8 cellular contexts compared by ENCODE assay signal in genomic region chr16:1983053-1983543, GRCh38. TPM values are rescaled to one million over a fixed set of nuclear protein-coding genes. Genes with fewer than 3 reads are reported as not detected.
DNase-seq lines count a peak whose midpoint lies in the region; ATAC-seq and TF ChIP-seq lines count a peak whose summit lies in the region.

No MANE protein-coding gene starts in this region.

- 38% methylated on average over 18 of the region's 18 CpGs for WGBS in liver
- 19 to 29% methylated on average over 16 to 18 of the region's 18 CpGs for WGBS in testis, 2 donors

- TF ChIP-seq POLR2A in testis (IDR thresholded peaks at IDR 0.05) = no peak

- no peak for ATAC-seq in activated naive CD8-positive, alpha-beta T cell treated with anti-CD3 and anti-CD28 coated beads, Interleukin-2, amount 50 U/mL, for 24 hours
- ATAC-seq in mucosa of descending colon = no peak

- no peaks in the 10 kb centered on the region for H3K9me3 Mint-ChIP-seq in activated CD4-positive, alpha-beta T cell treated with anti-CD3 and anti-CD28 coated beads, Interleukin-2, amount 10 ng/mL, durations not matched to agents 24 days and 14 days
- no peaks in the 10 kb centered on the region for H3K9me3 Mint-ChIP-seq in activated naive CD8-positive, alpha-beta T cell treated with anti-CD3 and anti-CD28 coated beads, Interleukin-2, amount 50 U/mL, for 24 hours

- no peaks in the 10 kb centered on the region for H3K9me3 ChIP-seq in liver (ENCODE audit: control insufficient read depth in 4 of 4, low read length in 3 of 4)
- H3K9me3 ChIP-seq in testis = no peaks in the 10 kb centered on the region
- no peaks in the 10 kb centered on the region for H3K9me3 ChIP-seq in mucosa of descending colon

- H3K36me3 ChIP-seq in liver (ENCODE audit: control insufficient read depth in 4 of 4, insufficient read depth in 3 of 4, low read depth in 1 of 4, low read length in 3 of 4) (peaks cover 0 to 21% (median under 1%) of the 10 kb centered on the region in 4 donors), testis (ENCODE audit: low read depth, missing control alignments) (no peaks in the 10 kb centered on the region), mucosa of descending colon (ENCODE audit: low read depth) (no peaks in the 10 kb centered on the region)

- peaks cover 25% of the 10 kb centered on the region for H3K27me3 Mint-ChIP-seq in activated CD4-positive, alpha-beta T cell treated with anti-CD3 and anti-CD28 coated beads, Interleukin-2, amount 10 ng/mL, durations not matched to agents 24 days and 14 days
- H3K27me3 Mint-ChIP-seq in activated naive CD8-positive, alpha-beta T cell treated with anti-CD3 and anti-CD28 coated beads, Interleukin-2, amount 50 U/mL, for 24 hours = peaks cover 31% of the 10 kb centered on the region

- intact Hi-C loops in activated CD4-positive, alpha-beta T cell treated with anti-CD3 and anti-CD28 coated beads, Interleukin-2, amount 10 ng/mL, durations not matched to agents 24 days and 14 days (cut with micrococcal nuclease) = no loop called here
- intact Hi-C loops in testis (cut with DNase I; ENCODE audit: low total_unique reads) (no loop called here), mucosa of descending colon (cut with DNase I, micrococcal nuclease) (no loop called here)

- H3K4me1 ChIP-seq in liver (ENCODE audit: control insufficient read depth in 4 of 4, insufficient read depth in 4 of 4, low read length in 3 of 4) (peaks cover 5 to 31% (median 17%) of the 10 kb centered on the region in 4 donors), testis (peaks cover 15% of the 10 kb centered on the region), mucosa of descending colon (ENCODE audit: low read depth) (peaks cover 56% of the 10 kb centered on the region)

- peak overlapping the region; percentile 54 for H3K27ac Mint-ChIP-seq in activated CD4-positive, alpha-beta T cell treated with anti-CD3 and anti-CD28 coated beads, Interleukin-2, amount 10 ng/mL, durations not matched to agents 24 days and 14 days
- no peak overlapping the region for H3K27ac Mint-ChIP-seq in activated naive CD8-positive, alpha-beta T cell treated with anti-CD3 and anti-CD28 coated beads, Interleukin-2, amount 50 U/mL, for 24 hours

- no peak overlapping the region for H3K9ac ChIP-seq in liver (ENCODE audit: low read depth in 1 of 2, low read length in 2 of 2)

- peaks cover 19% of the 10 kb centered on the region for H3K36me3 Mint-ChIP-seq in activated CD4-positive, alpha-beta T cell treated with anti-CD3 and anti-CD28 coated beads, Interleukin-2, amount 10 ng/mL, durations not matched to agents 24 days and 14 days (ENCODE audit: low read depth)
- no peaks in the 10 kb centered on the region for H3K36me3 Mint-ChIP-seq in activated naive CD8-positive, alpha-beta T cell treated with anti-CD3 and anti-CD28 coated beads, Interleukin-2, amount 50 U/mL, for 24 hours (ENCODE audit: low read depth)

- no peak for DNase-seq in activated CD4-positive, alpha-beta T cell treated with anti-CD3 and anti-CD28 coated beads, Interleukin-2, amount 10 ng/mL, durations not matched to agents 24 days and 14 days
- no peak for DNase-seq in activated CD4-positive, alpha-beta T cell treated with anti-CD3 and anti-CD28 coated beads, Interleukin-2, amount 50 U/mL, for 4 hours
- no peak for DNase-seq in activated naive CD8-positive, alpha-beta T cell treated with anti-CD3 and anti-CD28 coated beads, Interleukin-2, amount 50 U/mL, for 24 hours
- DNase-seq in testis (no peak), NCI-H69 (lab: John Stamatoyannopoulos, UW) (no peak), AG08396 (ENCODE audit: low spot score) (no peak), mucosa of descending colon (no peak)

- TF ChIP-seq RAD21 in liver (IDR thresholded peaks at IDR 0.05) = no peak

- peak overlapping the region in 2 of 3 donors; percentile 39 to 90 for H3K4me3 ChIP-seq in liver (ENCODE audit: low read depth in 1 of 3, low read length in 3 of 3)
- peak overlapping the region; percentile 77 to 79 for H3K4me3 ChIP-seq in testis
- no peak overlapping the region for H3K4me3 ChIP-seq in mucosa of descending colon

- no peak for TF ChIP-seq CTCF in liver (IDR thresholded peaks at IDR 0.05; ENCODE audit: low read depth, low read length, missing input control)
- no peak for TF ChIP-seq CTCF in testis (IDR thresholded peaks at IDR 0.05)
- no peak for TF ChIP-seq CTCF in mucosa of descending colon (IDR thresholded peaks at IDR 0.05)

- H3K4me1 Mint-ChIP-seq in activated CD4-positive, alpha-beta T cell treated with anti-CD3 and anti-CD28 coated beads, Interleukin-2, amount 10 ng/mL, durations not matched to agents 24 days and 14 days = peaks cover 6% of the 10 kb centered on the region
- peaks cover 17% of the 10 kb centered on the region for H3K4me1 Mint-ChIP-seq in activated naive CD8-positive, alpha-beta T cell treated with anti-CD3 and anti-CD28 coated beads, Interleukin-2, amount 50 U/mL, for 24 hours

- no peaks in the 10 kb centered on the region for H3K27me3 ChIP-seq in liver (ENCODE audit: control insufficient read depth in 4 of 4, insufficient read depth in 4 of 4, low read length in 3 of 4)
- H3K27me3 ChIP-seq in testis = no peaks in the 10 kb centered on the region

- H3K4me3 Mint-ChIP-seq in activated CD4-positive, alpha-beta T cell treated with anti-CD3 and anti-CD28 coated beads, Interleukin-2, amount 10 ng/mL, durations not matched to agents 24 days and 14 days = peak overlapping the region; percentile 87
- H3K4me3 Mint-ChIP-seq in activated naive CD8-positive, alpha-beta T cell treated with anti-CD3 and anti-CD28 coated beads, Interleukin-2, amount 50 U/mL, for 24 hours = peak overlapping the region; percentile 65

- peak overlapping the region; percentile 83 to 87 for H3K27ac ChIP-seq in liver (ENCODE audit: low read depth in 1 of 2, low read length in 2 of 2)
- peak overlapping the region in 1 of 2 donors; percentile 64 for H3K27ac ChIP-seq in testis

TF ChIP-seq in liver, 16 proteins besides CTCF, POLR2A, EP300 and RAD21 (continues in another document):
- TF ChIP-seq REST (IDR thresholded peaks at IDR 0.05) (no peak), ATF3 (IDR thresholded peaks at IDR 0.05) (no peak)

RNA-seq across cellular contexts. Expression of gene GFER, which starts 0.9 kb away (rescaled TPM):
- total RNA-seq in activated CD4-positive, alpha-beta T cell treated with anti-CD3 and anti-CD28 coated beads, Interleukin-2, amount 10 ng/mL, durations not matched to agents 24 days and 14 days = 41.6 and 42.8 TPM in 2 replicates
- total RNA-seq in liver (1 to 10 TPM; 7.4 to 9.0 TPM), testis (10 to 100 TPM; 25.7 to 25.8 TPM), mucosa of descending colon (10 to 100 TPM; 42.1 to 75.5 (median 68.8) TPM)
- polyA plus RNA-seq in liver (10 to 100 TPM; 21.3 to 28.4 TPM), testis (ENCODE audit: insufficient read depth, low read depth, low replicate concordance) (40.0 TPM)

RNA-seq across cellular contexts. Expression of gene NOXO1, which starts 1.8 kb away (rescaled TPM):
- 0.56 TPM in 1 of 2 replicates, not detected in the other for total RNA-seq in activated CD4-positive, alpha-beta T cell treated with anti-CD3 and anti-CD28 coated beads, Interleukin-2, amount 10 ng/mL, durations not matched to agents 24 days and 14 days
- total RNA-seq in liver (under 1 TPM; 0.28 to 0.67 TPM), testis (1 to 10 TPM; 4.8 to 7.6 TPM), mucosa of descending colon (10 to 100 TPM; 12.2 to 39.9 (median 27.1) TPM)
- polyA plus RNA-seq in liver (under 1 TPM in 1 of 2 donors, not detected in 1; 0.63 TPM), testis (ENCODE audit: insufficient read depth, low read depth, low replicate concordance) (3.7 TPM)

RNA-seq across cellular contexts. Expression of gene SYNGR3, which starts 6.7 kb away (rescaled TPM):
- total RNA-seq in activated CD4-positive, alpha-beta T cell treated with anti-CD3 and anti-CD28 coated beads, Interleukin-2, amount 10 ng/mL, durations not matched to agents 24 days and 14 days = 18.1 and 20.2 TPM in 2 replicates
- total RNA-seq in liver (under 1 TPM; 0.17 to 0.47 TPM), testis (10 to 100 TPM; 20.9 to 33.5 TPM), mucosa of descending colon (1 to 10 TPM; 1.3 to 7.9 (median 1.5) TPM)
- polyA plus RNA-seq in liver (under 1 TPM in 1 of 2 donors, not detected in 1; 0.09 TPM), testis (ENCODE audit: insufficient read depth, low read depth, low replicate concordance) (10.0 TPM)

RNA-seq across cellular contexts. Expression of gene TBL3, which starts 11.2 kb away (rescaled TPM):
- total RNA-seq in activated CD4-positive, alpha-beta T cell treated with anti-CD3 and anti-CD28 coated beads, Interleukin-2, amount 10 ng/mL, durations not matched to agents 24 days and 14 days = 81.4 and 87.5 TPM in 2 replicates
- total RNA-seq in liver (10 to 100 TPM; 12.5 to 13.9 TPM), testis (100 to 1,000 TPM in 1 of 2 donors, 10 to 100 TPM in 1; 83.4 to 109 TPM), mucosa of descending colon (10 to 100 TPM; 21.6 to 25.5 (median 24.0) TPM)
- polyA plus RNA-seq in liver (10 to 100 TPM; 14.5 to 24.3 TPM), testis (ENCODE audit: insufficient read depth, low read depth, low replicate concordance) (77.1 TPM)

RNA-seq across cellular contexts. Expression of gene RNF151, which starts 16.4 kb away (rescaled TPM):
- total RNA-seq in activated CD4-positive, alpha-beta T cell treated with anti-CD3 and anti-CD28 coated beads, Interleukin-2, amount 10 ng/mL, durations not matched to agents 24 days and 14 days = 0.57 TPM in 1 of 2 replicates, not detected in the other
- total RNA-seq in liver (not detected), testis (100 to 1,000 TPM in 1 of 2 donors, 10 to 100 TPM in 1; 86.7 to 210 TPM), mucosa of descending colon (not detected)
- polyA plus RNA-seq in liver (not detected), testis (ENCODE audit: insufficient read depth, low read depth, low replicate concordance) (153 TPM)
